32 cellular contexts compared by ENCODE assay signal in genomic region chr1:210372491-210372890, GRCh38. TPM values are rescaled to one million over a fixed set of nuclear protein-coding genes. Genes with fewer than 3 reads are reported as not detected.
DNase-seq lines count a peak whose midpoint lies in the region; TF ChIP-seq lines count a peak whose summit lies in the region.
"Had no signal": no experiment of that assay in that cellular context is flagged by ENCODE, and none has a peak within 500 bp of the region (broad histone marks: within the 10 kb centered on the region; RNA-seq: fewer than 3 reads in every experiment).

No MANE protein-coding gene starts in this region.

- H2BK120ac ChIP-seq in mesendoderm (ENCODE audit: low read depth, low read length) = no peak overlapping the region

- BruUV-seq in MCF 10A (replicated peaks; lab: Mats Ljungman, UMichigan) = no TSS peak

- H4K5ac ChIP-seq in mesendoderm (ENCODE audit: low read length) = no peak overlapping the region

- H2BK5ac ChIP-seq in mesendoderm (ENCODE audit: low read length) = no peak overlapping the region

- H3K9me3 ChIP-seq in colonic mucosa = no peaks in the 10 kb centered on the region
- H3K9me3 ChIP-seq: BLaER1 treated with 17β-estradiol and CSF1 and Interleukin-3, amounts not matched to agents 10 nM and 100 nM; left ventricle myocardium inferior; psoas muscle had no signal

- H3K18ac ChIP-seq in mesendoderm (ENCODE audit: low read length) = no peak overlapping the region

- H3K9me3 Mint-ChIP-seq in MCF 10A (ENCODE audit: unreplicated experiment) = no peaks in the 10 kb centered on the region
- H3K9me3 Mint-ChIP-seq: activated CD4-positive, alpha-beta T cell treated with anti-CD3 and anti-CD28 coated beads, Interleukin-2, amount 10 ng/mL, durations not matched to agents 24 days and 14 days; activated naive CD8-positive, alpha-beta T cell treated with anti-CD3 and anti-CD28 coated beads, Interleukin-2, amount 10 ng/mL, durations not matched to agents 7 days and 5 days; naive thymus-derived CD8-positive, alpha-beta T cell; type B pancreatic cell had no signal

- WGBS in mesendoderm (ENCODE audit: extremely low coverage, insufficient coverage, low lambda C conversion rate) = no CpG with 5 or more reads among the region's 2 CpGs

- no peak overlapping the region for H3K4ac ChIP-seq in mesendoderm (ENCODE audit: low read depth, low read length)

- no peak overlapping the region for H3K4me3 ChIP-seq in mesendoderm (ENCODE audit: low read length)
- no peak overlapping the region for H3K4me3 ChIP-seq in colonic mucosa
- H3K4me3 ChIP-seq: BLaER1 treated with 17β-estradiol and CSF1 and Interleukin-3, amounts not matched to agents 10 nM and 100 nM; cardiac muscle cell; coronary artery; left ventricle myocardium inferior; psoas muscle had no signal

- H3K36me3 Mint-ChIP-seq in MCF 10A (ENCODE audit: insufficient read depth, unreplicated experiment) = no peaks in the 10 kb centered on the region
- H3K36me3 Mint-ChIP-seq: activated naive CD8-positive, alpha-beta T cell treated with anti-CD3 and anti-CD28 coated beads, Interleukin-2, amount 10 ng/mL, durations not matched to agents 7 days and 5 days; naive thymus-derived CD8-positive, alpha-beta T cell; type B pancreatic cell had no signal

- H3K79me1 ChIP-seq in mesendoderm (ENCODE audit: low read length) = no peaks in the 10 kb centered on the region

- intact Hi-C loops in MCF 10A (cut with micrococcal nuclease) = loop anchor here (5.0 kb wide), 4 partner anchors 140 to 885 kb away; partner anchors contain the start of genes RCOR3 and SERTAD4
- intact Hi-C loops in colonic mucosa (cut with DNase I) = no loop called here

- H3K27me3 ChIP-seq in mesendoderm (ENCODE audit: insufficient read depth, low read length, poor library complexity) = no peaks in the 10 kb centered on the region
- H3K27me3 ChIP-seq in colonic mucosa = no peaks in the 10 kb centered on the region
- H3K27me3 ChIP-seq: BLaER1 treated with 17β-estradiol and CSF1 and Interleukin-3, amounts not matched to agents 10 nM and 100 nM; cardiac muscle cell had no signal

- no peaks in the 10 kb centered on the region for H3K79me2 ChIP-seq in mesendoderm (ENCODE audit: control insufficient read depth, insufficient read depth, low read length)

- no peak overlapping the region for H3K4me2 ChIP-seq in mesendoderm (ENCODE audit: low read length)
- H3K4me2 ChIP-seq: BLaER1 treated with 17β-estradiol and CSF1 and Interleukin-3, amounts not matched to agents 10 nM and 100 nM had no signal

- TF ChIP-seq CTCF in MCF 10A (IDR thresholded peaks at IDR 0.05; ENCODE audit: unreplicated experiment) (no peak), colonic mucosa (IDR thresholded peaks at IDR 0.05) (no peak)

- H3K23ac ChIP-seq in mesendoderm (ENCODE audit: low read length) = no peak overlapping the region

- H3K27ac ChIP-seq in mesendoderm (ENCODE audit: low read depth, low read length) (no peak overlapping the region), colonic mucosa (no peak overlapping the region)
- H3K27ac ChIP-seq: BLaER1 treated with 17β-estradiol and CSF1 and Interleukin-3, amounts not matched to agents 10 nM and 100 nM; cardiac muscle cell; coronary artery; left ventricle myocardium inferior; psoas muscle had no signal

- no peak overlapping the region for H3K9ac ChIP-seq in mesendoderm (ENCODE audit: low read length)
- H3K9ac ChIP-seq in colonic mucosa (ENCODE audit: low read depth in 2 of 2, low read length in 2 of 2) = no peak overlapping the region
- H3K9ac ChIP-seq: BLaER1 treated with 17β-estradiol and CSF1 and Interleukin-3, amounts not matched to agents 10 nM and 100 nM had no signal

- peak; percentile 3 for DNase-seq in EL
- DNase-seq in NAMALWA (ENCODE audit: low spot score) = peak; percentile 89
- no peak for DNase-seq in MCF 10A (ENCODE audit: unreplicated experiment)
- peak; percentile 41 for DNase-seq in mesendoderm
- DNase-seq in colonic mucosa = no peak
- no peak for DNase-seq in NCI-H2196 (lab: John Stamatoyannopoulos, UW; ENCODE audit: unreplicated experiment)
- DNase-seq in epidermal melanocyte (ENCODE audit: insufficient read length, low spot score) = no peak
- DNase-seq in HPDE6-E6E7 (ENCODE audit: extremely low spot score) = no peak
- DNase-seq: activated CD4-positive, alpha-beta T cell treated with anti-CD3 and anti-CD28 coated beads, Interleukin-2, amount 10 ng/mL, durations not matched to agents 24 days and 14 days; activated gamma-delta T cell; activated naive CD8-positive, alpha-beta T cell treated with anti-CD3 and anti-CD28 coated beads, Interleukin-2, amount 10 ng/mL, durations not matched to agents 7 days and 5 days; activated T-cell treated with anti-CD3 and anti-CD28 coated beads, Interleukin-2, amount 50 U/mL, for 1 hour; aorta; DMS53; effector CD8-positive, alpha-beta T cell; foreskin fibroblast; islet precursor cell; KBM-7; left ventricle myocardium inferior; MM.1S; naive thymus-derived CD8-positive, alpha-beta T cell; NCI-H1417; NCI-H2029; psoas muscle; SHP77 treated with DMSO at 0.1 percent for 48 hours; stimulated activated CD4-positive, alpha-beta T cell treated with anti-CD3 and anti-CD28 coated beads, Interleukin-4, amount 100 ng/mL, for 4 hours; substantia nigra; T1000 had no signal

- CTCF ChIA-PET in MCF 10A (lab: Yijun Ruan, JAX) = interaction anchor here (0.6 to 26.5 kb wide), 4 partner anchors 10 to 860 kb away, joined by 3 to 812 read pairs (median 235); no protein-coding TSS in a partner anchor

- H3K36me3 ChIP-seq in mesendoderm (ENCODE audit: control insufficient read depth, insufficient read depth, low read length) (no peaks in the 10 kb centered on the region), colonic mucosa (no peaks in the 10 kb centered on the region)
- H3K36me3 ChIP-seq: BLaER1 treated with 17β-estradiol and CSF1 and Interleukin-3, amounts not matched to agents 10 nM and 100 nM; cardiac muscle cell; left ventricle myocardium inferior had no signal

- POLR2A ChIA-PET in MCF 10A (lab: Yijun Ruan, JAX) = interaction anchor here (0.7 to 4.8 kb wide), 7 partner anchors 8 to 884 kb away, joined by 3 to 42 read pairs (median 16); partner anchors contain the start of gene HHAT

- no peak overlapping the region for H4K8ac ChIP-seq in mesendoderm (ENCODE audit: low read depth, low read length)

- H3K27ac Mint-ChIP-seq in MCF 10A (ENCODE audit: low read depth, unreplicated experiment) = peak overlapping the region; percentile 100
- H3K27ac Mint-ChIP-seq: activated naive CD8-positive, alpha-beta T cell treated with anti-CD3 and anti-CD28 coated beads, Interleukin-2, amount 10 ng/mL, durations not matched to agents 7 days and 5 days; naive thymus-derived CD8-positive, alpha-beta T cell; type B pancreatic cell had no signal

- no peak overlapping the region for H3K4me3 Mint-ChIP-seq in MCF 10A (ENCODE audit: unreplicated experiment)
- H3K4me3 Mint-ChIP-seq: activated CD4-positive, alpha-beta T cell treated with anti-CD3 and anti-CD28 coated beads, Interleukin-2, amount 10 ng/mL, durations not matched to agents 24 days and 14 days; activated naive CD8-positive, alpha-beta T cell treated with anti-CD3 and anti-CD28 coated beads, Interleukin-2, amount 10 ng/mL, durations not matched to agents 7 days and 5 days; naive thymus-derived CD8-positive, alpha-beta T cell; type B pancreatic cell had no signal

- H2AK5ac ChIP-seq in mesendoderm (ENCODE audit: low read length) = no peak overlapping the region

- no peaks in the 10 kb centered on the region for H3K27me3 Mint-ChIP-seq in MCF 10A (ENCODE audit: insufficient read depth, unreplicated experiment)
- H3K27me3 Mint-ChIP-seq: type B pancreatic cell had no signal

- H2BK15ac ChIP-seq in mesendoderm (replicated peaks; ENCODE audit: low read depth) = no peak overlapping the region

- H3K56ac ChIP-seq in mesendoderm (ENCODE audit: low read length) = no peak overlapping the region

- H3K4me1 Mint-ChIP-seq in MCF 10A (ENCODE audit: insufficient read depth, unreplicated experiment) = peaks cover 46% of the 10 kb centered on the region

- peaks cover 6% of the 10 kb centered on the region for H3K4me1 ChIP-seq in mesendoderm (ENCODE audit: control insufficient read depth, low read depth, low read length)
- H3K4me1 ChIP-seq in colonic mucosa = no peaks in the 10 kb centered on the region
- H3K4me1 ChIP-seq: BLaER1 treated with 17β-estradiol and CSF1 and Interleukin-3, amounts not matched to agents 10 nM and 100 nM; left ventricle myocardium inferior; psoas muscle had no signal

RNA-seq across cellular contexts. Expression of gene HHAT, which starts 43.8 kb away (rescaled TPM):
- total RNA-seq in MCF 10A (2022) (4.6 and 4.9 TPM in 2 replicates), colonic mucosa (1 to 10 TPM; 3.2 to 4.9 TPM)
- polyA plus RNA-seq in mesendoderm (2013, experiment 1 of 2) = 0.67 TPM
- 0.87 TPM for polyA plus RNA-seq in mesendoderm (2013, experiment 2 of 2)

Comparison
In these comparisons a context has a peak if more than half of its experiments do, and no peak if none do; other contexts are left out.
1. DNase-seq: peak in EL (single experiment), NAMALWA (single experiment) and mesendoderm (single experiment); none in MCF 10A (single experiment), colonic mucosa (single experiment), NCI-H2196 (single experiment), epidermal melanocyte (single experiment) and HPDE6-E6E7 (single experiment).